ENCODE assay signal across 12 cellular contexts in the genomic region with DNA sequence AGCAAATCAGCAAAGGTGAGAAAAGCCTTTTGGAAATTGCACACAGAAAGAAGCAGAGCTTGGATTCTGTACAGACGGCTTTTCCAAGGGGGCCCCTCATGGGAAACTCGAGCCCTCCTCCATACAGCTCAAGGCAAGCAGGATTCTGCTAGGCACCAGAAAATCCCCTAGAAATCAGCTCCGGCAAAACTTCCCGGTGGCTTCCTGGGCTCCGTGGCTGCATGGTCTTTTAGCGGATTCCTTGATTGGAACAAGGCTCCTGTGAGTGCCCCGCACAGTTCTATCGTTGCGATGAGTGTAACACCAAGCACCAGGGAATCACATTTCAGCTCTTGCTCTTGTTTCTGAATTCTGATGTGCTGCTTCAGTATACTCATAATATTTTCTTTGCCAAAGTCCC.
A peak's percentile ranks its signal among the peaks of the same experiment; 100 is the strongest.
DNase-seq lines count a peak whose midpoint lies in the region; TF ChIP-seq lines count a peak whose summit lies in the region.
"Had no signal": no experiment of that assay in that cellular context is flagged by ENCODE, and none has a peak within 500 bp of the region (broad histone marks: within the 10 kb centered on the region; RNA-seq: fewer than 3 reads in every experiment).

No MANE protein-coding gene starts in this region.

- DNase-seq in ELR (ENCODE audit: low read depth): peak; percentile 37
- peak; percentile 66 to 84 for DNase-seq in SJCRH30
- peak; percentile 15 for DNase-seq in fibroblast of peridontal ligament (ENCODE audit: extremely low read depth)
- peak in 36 of 56 donors; percentile 0 to 66 (median 18) for DNase-seq in nucleus accumbens (lab: John Stamatoyannopoulos, UW)
- DNase-seq in stomach: no peak
- no peak for DNase-seq in NCI-H2171 treated with DMSO at 0.1 percent for 48 hours (lab: John Stamatoyannopoulos, UW)
- DNase-seq in OCI-M1 (lab: John Stamatoyannopoulos, UW): no peak
- DNase-seq in SKM-1 (lab: John Stamatoyannopoulos, UW; ENCODE audit: unreplicated experiment): no peak
- DNase-seq: activated naive CD8-positive, alpha-beta T cell treated with anti-CD3 and anti-CD28 coated beads for 36 hours; GF-D8; NCI-H2107; stimulated activated CD8-positive, alpha-beta memory T cell treated with anti-CD3 and anti-CD28 coated beads, Interleukin-4, amount 100 ng/mL, for 48 hours had no signal

- H3K4me3 ChIP-seq in SJCRH30: peak overlapping the region; percentile 55
- peak overlapping the region in 1 of 4 donors; percentile 15 for H3K4me3 ChIP-seq in stomach

- 23 to 38% (median 24%) methylated on average over 9 of the region's 9 CpGs for WGBS in stomach, 5 donors

- H3K36me3 ChIP-seq in SJCRH30: no peaks in the 10 kb centered on the region
- no peaks in the 10 kb centered on the region for H3K36me3 ChIP-seq in stomach

- no peak for TF ChIP-seq EP300 in stomach (IDR thresholded peaks at IDR 0.05)

- TF ChIP-seq POLR2A in stomach (IDR thresholded peaks at IDR 0.05): no peak

- no peaks in the 10 kb centered on the region for H3K27me3 ChIP-seq in SJCRH30
- no peaks in the 10 kb centered on the region for H3K27me3 ChIP-seq in stomach

- H3K27ac ChIP-seq in SJCRH30 (peak overlapping the region; percentile 41), stomach (peak overlapping the region in 1 of 5 donors; percentile 7)

- TF ChIP-seq CTCF in stomach (IDR thresholded peaks at IDR 0.05): no peak

- intact Hi-C loops in stomach (cut with DNase I; ENCODE audit: low total_unique reads): no loop called here

- no peaks in the 10 kb centered on the region for H3K9me3 ChIP-seq in SJCRH30 (replicated peaks)
- H3K9me3 ChIP-seq in stomach: no peaks in the 10 kb centered on the region

- H3K4me1 ChIP-seq in SJCRH30 (peaks cover 6% of the 10 kb centered on the region), stomach (peaks cover 0 to 7% (median 0%) of the 10 kb centered on the region in 4 donors)

Comparison
In these comparisons a context has a peak if more than half of its experiments do, and no peak if none do; other contexts are left out.
1. DNase-seq: peak in ELR (single experiment), SJCRH30 (2 of 2), fibroblast of peridontal ligament (single experiment) and nucleus accumbens (36 of 56); none in stomach (single experiment), NCI-H2171 treated with DMSO at 0.1 percent for 48 hours (single experiment), OCI-M1 (single experiment) and SKM-1 (single experiment).